Comparison of ENCODE assay signal across 24 cellular contexts in genomic region chr3:26099692-26100091, GRCh38.
DNase-seq lines count a peak whose midpoint lies in the region; ATAC-seq, FAIRE-seq and TF ChIP-seq lines count a peak whose summit lies in the region.
"Had no signal": no experiment of that assay in that cellular context is flagged by ENCODE, and none has a peak within 500 bp of the region (broad histone marks: within the 10 kb centered on the region; RNA-seq: fewer than 3 reads in every experiment).

No MANE protein-coding gene starts in this region.

- TF ChIP-seq EP300 in GM12878 (IDR thresholded peaks at IDR 0.05; ENCODE audit: borderline replicate concordance in 1 of 2, control insufficient read depth in 1 of 2, low read depth in 2 of 2, low read length in 2 of 2), result no peak

- peak overlapping the region in 7 of 11 experiments; percentile 6 to 94 (median 93); a peak in 12 of 22 replicates for H3K27ac ChIP-seq in BLaER1 treated with 17β-estradiol and CSF1 and Interleukin-3, amounts not matched to agents 10 nM and 100 nM
- no peak overlapping the region for H3K27ac ChIP-seq in GM12878 (ENCODE audit: control insufficient read depth, insufficient read depth)
- H3K27ac ChIP-seq: breast epithelium, C4-2B, neutrophil, suprapubic skin, uterus had no signal

- in situ Hi-C loops in GM12878 (cut with MboI), result no loop called here

- no peak for TF ChIP-seq RAD21 in GM12878 (IDR thresholded peaks at IDR 0.05; ENCODE audit: insufficient read depth, low read depth, low read length)

- H4K20me1 ChIP-seq in BLaER1 treated with 17β-estradiol and CSF1 and Interleukin-3, amounts not matched to agents 10 nM and 100 nM, result no peaks in the 10 kb centered on the region
- no peaks in the 10 kb centered on the region for H4K20me1 ChIP-seq in GM12878 (ENCODE audit: control insufficient read depth, insufficient read depth)

- ATAC-seq in GM12878, result no peak
- peak; percentile 94 for ATAC-seq in left ventricle myocardium superior
- ATAC-seq: activated CD8-positive, alpha-beta memory T cell treated with anti-CD3 and anti-CD28 coated beads, Interleukin-2, amount 10 ng/mL, durations not matched to agents 7 days and 5 days; HCT116; left lobe of liver had no signal

- no peaks in the 10 kb centered on the region for H3K79me2 ChIP-seq in GM12878 (ENCODE audit: control insufficient read depth, insufficient read depth, low read length)

- CTCF ChIA-PET in GM12878 (lab: Yijun Ruan, JAX), result no interaction called here

- peaks cover 52 to 73% (median 66%) of the 10 kb centered on the region in 11 experiments for H3K9me3 ChIP-seq in BLaER1 treated with 17β-estradiol and CSF1 and Interleukin-3, amounts not matched to agents 10 nM and 100 nM (replicated peaks in 1 of 11)
- no peaks in the 10 kb centered on the region for H3K9me3 ChIP-seq in GM12878 (replicated peaks; ENCODE audit: control insufficient read depth, insufficient read depth, low read length)
- H3K9me3 ChIP-seq: neutrophil, uterus had no signal

- intact Hi-C loops in GM12878 (cut with micrococcal nuclease; ENCODE audit: unreplicated experiment) (no loop called here), left ventricle myocardium superior (cut with micrococcal nuclease) (no loop called here)

- SMC1A ChIA-PET in GM12878 (lab: Charles Lee; ENCODE audit: uncharacterized antibody, unreplicated experiment), result no interaction called here

- H3K9me3 Mint-ChIP-seq in nephron, result peaks cover 43% of the 10 kb centered on the region

- H3K27me3 Mint-ChIP-seq in nephron (ENCODE audit: low read depth), result no peaks in the 10 kb centered on the region
- H3K27me3 Mint-ChIP-seq: activated CD8-positive, alpha-beta memory T cell treated with anti-CD3 and anti-CD28 coated beads, Interleukin-2, amount 10 ng/mL, durations not matched to agents 7 days and 5 days; activated naive CD8-positive, alpha-beta T cell treated with anti-CD3 and anti-CD28 coated beads for 36 hours had no signal

- TF ChIP-seq POLR2A in GM12878 (IDR thresholded peaks at IDR 0.05; ENCODE audit: low read depth, low read length), result no peak

- TF ChIP-seq CTCF in GM12878 (IDR thresholded peaks at IDR 0.05 in 2 of 3, conservative IDR thresholded peaks at IDR 0.05 in 1 of 3; ENCODE audit: control insufficient read depth in 2 of 3, extremely low read depth in 1 of 3, insufficient read depth in 1 of 3, low read depth in 3 of 3, low read length in 3 of 3) (no peak), nephron (IDR thresholded peaks at IDR 0.05; ENCODE audit: unreplicated experiment in 3 of 3) (no peak)

- H3K27ac Mint-ChIP-seq in nephron, result peak overlapping the region; percentile 23 to 79 (median 49)
- H3K27ac Mint-ChIP-seq: activated CD8-positive, alpha-beta memory T cell treated with anti-CD3 and anti-CD28 coated beads, Interleukin-2, amount 10 ng/mL, durations not matched to agents 7 days and 5 days; activated naive CD8-positive, alpha-beta T cell treated with anti-CD3 and anti-CD28 coated beads for 36 hours; activated T-helper 1 cell treated with anti-CD3 and anti-CD28 coated beads, Interleukin-12 subunit alpha, Interleukin-12 subunit beta, Interleukin-2, Interleukin-4 antibody, amounts not matched to agents 30 ng/mL and 10 ng/mL and 1 ng/mL, durations not matched to agents 14 hours and 24 hours and 36 hours; T-helper 1 cell treated with Interleukin-12 subunit alpha and Interleukin-12 subunit beta and Interleukin-4 antibody, amounts not matched to agents 30 μg/mL and 1 μg/mL, for 36 hours had no signal

- POLR2A ChIA-PET in GM12878 (lab: Charles Lee), result no interaction called here

- peak overlapping the region in 9 of 11 experiments; percentile 10 to 93 (median 60); a peak in 15 of 22 replicates for H3K4me2 ChIP-seq in BLaER1 treated with 17β-estradiol and CSF1 and Interleukin-3, amounts not matched to agents 10 nM and 100 nM
- no peak overlapping the region for H3K4me2 ChIP-seq in GM12878 (ENCODE audit: control insufficient read depth, insufficient read depth)

- H3K27me3 ChIP-seq in BLaER1 treated with 17β-estradiol and CSF1 and Interleukin-3, amounts not matched to agents 10 nM and 100 nM, result no peaks in the 10 kb centered on the region
- H3K27me3 ChIP-seq in GM12878 (replicated peaks in 1 of 2; ENCODE audit: control insufficient read depth in 2 of 2, insufficient read depth in 2 of 2, low read length in 1 of 2), result no peaks in the 10 kb centered on the region
- H3K27me3 ChIP-seq: breast epithelium, neutrophil, suprapubic skin, uterus had no signal

- H3K36me3 Mint-ChIP-seq in nephron (ENCODE audit: low read depth), result peaks cover 18% of the 10 kb centered on the region
- H3K36me3 Mint-ChIP-seq: activated naive CD8-positive, alpha-beta T cell treated with anti-CD3 and anti-CD28 coated beads for 36 hours had no signal

- no peak overlapping the region for H2AFZ ChIP-seq in GM12878 (ENCODE audit: control insufficient read depth, low read depth, low read length)

- peaks cover 19 to 57% (median 54%) of the 10 kb centered on the region in 10 experiments for H3K4me1 ChIP-seq in BLaER1 treated with 17β-estradiol and CSF1 and Interleukin-3, amounts not matched to agents 10 nM and 100 nM
- H3K4me1 ChIP-seq in GM12878 (ENCODE audit: control insufficient read depth, insufficient read depth, low read length), result no peaks in the 10 kb centered on the region
- H3K4me1 ChIP-seq: breast epithelium, suprapubic skin, uterus had no signal

- H3K4me3 Mint-ChIP-seq in nephron, result no peak overlapping the region
- H3K4me3 Mint-ChIP-seq: activated CD8-positive, alpha-beta memory T cell treated with anti-CD3 and anti-CD28 coated beads, Interleukin-2, amount 10 ng/mL, durations not matched to agents 7 days and 5 days; activated naive CD8-positive, alpha-beta T cell treated with anti-CD3 and anti-CD28 coated beads for 36 hours; activated T-helper 1 cell treated with anti-CD3 and anti-CD28 coated beads, Interleukin-12 subunit alpha, Interleukin-12 subunit beta, Interleukin-2, Interleukin-4 antibody, amounts not matched to agents 30 ng/mL and 10 ng/mL and 1 ng/mL, durations not matched to agents 14 hours and 24 hours and 36 hours; T-helper 1 cell treated with Interleukin-12 subunit alpha and Interleukin-12 subunit beta and Interleukin-4 antibody, amounts not matched to agents 30 μg/mL and 1 μg/mL, for 36 hours had no signal

- no TSS peak for BruUV-seq in GM12878 (replicated peaks; lab: Mats Ljungman, UMichigan)

- H3K36me3 ChIP-seq in BLaER1 treated with 17β-estradiol and CSF1 and Interleukin-3, amounts not matched to agents 10 nM and 100 nM, result peaks cover 0 to 27% (median 0%) of the 10 kb centered on the region in 11 experiments; a peak in 6 of 22 replicates
- H3K36me3 ChIP-seq in GM12878 (ENCODE audit: control insufficient read depth in 2 of 2, insufficient read depth in 2 of 2, low read length in 1 of 2), result no peaks in the 10 kb centered on the region
- H3K36me3 ChIP-seq: breast epithelium, neutrophil, suprapubic skin, uterus had no signal

- H3K4me1 Mint-ChIP-seq in nephron, result peaks cover 35% of the 10 kb centered on the region
- H3K4me1 Mint-ChIP-seq: activated CD8-positive, alpha-beta memory T cell treated with anti-CD3 and anti-CD28 coated beads, Interleukin-2, amount 10 ng/mL, durations not matched to agents 7 days and 5 days; activated naive CD8-positive, alpha-beta T cell treated with anti-CD3 and anti-CD28 coated beads for 36 hours had no signal

- H3K9ac ChIP-seq in BLaER1 treated with 17β-estradiol and CSF1 and Interleukin-3, amounts not matched to agents 10 nM and 100 nM, result 0 out of 22 replicates have a peak overlapping the region, but pooled peaks of 1 of the 11 experiments have one; percentile 20
- no peak overlapping the region for H3K9ac ChIP-seq in GM12878 (ENCODE audit: control insufficient read depth, insufficient read depth, low read length)

- FAIRE-seq in GM12878 (lab: Jason Lieb, UNC) (no peak), GM19239 (lab: Jason Lieb, UNC) (no peak)
- FAIRE-seq: D721Med had no signal

- DNase-seq in GM12878 (ENCODE audit: low read depth, low spot score) (no peak), left ventricle myocardium superior (no peak), GM19239 (ENCODE audit: insufficient read length, low spot score) (no peak), HuH-7 (ENCODE audit: low spot score) (no peak), NCI-H526 (lab: John Stamatoyannopoulos, UW) (no peak)
- no peak for DNase-seq in stimulated activated CD4-positive, alpha-beta T cell treated with anti-CD3 and anti-CD28 coated beads, Interleukin-1b, Interleukin-23, amount 100 ng/mL, for 48 hours
- DNase-seq: activated CD4-positive, alpha-beta T cell treated with anti-CD3 and anti-CD28 coated beads for 48 hours; activated CD8-positive, alpha-beta memory T cell treated with anti-CD3 and anti-CD28 coated beads, Interleukin-2, amount 10 ng/mL, durations not matched to agents 7 days and 5 days; activated naive CD8-positive, alpha-beta T cell treated with anti-CD3 and anti-CD28 coated beads for 36 hours; NCI-H2107; NCI-H526 treated with DMSO at 0.1 percent for 48 hours; SIG-M5; uterus had no signal

- RAD21 ChIA-PET in GM12878 (lab: Charles Lee; ENCODE audit: unreplicated experiment), result no interaction called here

- H3K4me3 ChIP-seq in BLaER1 treated with 17β-estradiol and CSF1 and Interleukin-3, amounts not matched to agents 10 nM and 100 nM, result no peak overlapping the region
- no peak overlapping the region for H3K4me3 ChIP-seq in GM12878
- H3K4me3 ChIP-seq: breast epithelium, suprapubic skin, uterus had no signal

TF ChIP-seq in GM12878, 131 proteins besides CTCF, POLR2A, EP300 and RAD21 (continues in another document):
- TF ChIP-seq ATF2 (IDR thresholded peaks at IDR 0.05; ENCODE audit: low read length) (peak; percentile 43; the same call in 1 of the 2 replicates), IKZF2 (IDR thresholded peaks at IDR 0.05) (0 out of 4 replicates have a peak, but pooled peaks of 1 of the 2 experiments have one; percentile 21), FOXM1 (IDR thresholded peaks at IDR 0.05; ENCODE audit: low read depth, low read length) (0 out of 2 replicates have a peak, but pooled peaks have one; percentile 24), EED (IDR thresholded peaks at IDR 0.05; ENCODE audit: low read depth) (peak; percentile 65)
